Comparison of ENCODE assay signal across 8 cellular contexts in the genomic region with DNA sequence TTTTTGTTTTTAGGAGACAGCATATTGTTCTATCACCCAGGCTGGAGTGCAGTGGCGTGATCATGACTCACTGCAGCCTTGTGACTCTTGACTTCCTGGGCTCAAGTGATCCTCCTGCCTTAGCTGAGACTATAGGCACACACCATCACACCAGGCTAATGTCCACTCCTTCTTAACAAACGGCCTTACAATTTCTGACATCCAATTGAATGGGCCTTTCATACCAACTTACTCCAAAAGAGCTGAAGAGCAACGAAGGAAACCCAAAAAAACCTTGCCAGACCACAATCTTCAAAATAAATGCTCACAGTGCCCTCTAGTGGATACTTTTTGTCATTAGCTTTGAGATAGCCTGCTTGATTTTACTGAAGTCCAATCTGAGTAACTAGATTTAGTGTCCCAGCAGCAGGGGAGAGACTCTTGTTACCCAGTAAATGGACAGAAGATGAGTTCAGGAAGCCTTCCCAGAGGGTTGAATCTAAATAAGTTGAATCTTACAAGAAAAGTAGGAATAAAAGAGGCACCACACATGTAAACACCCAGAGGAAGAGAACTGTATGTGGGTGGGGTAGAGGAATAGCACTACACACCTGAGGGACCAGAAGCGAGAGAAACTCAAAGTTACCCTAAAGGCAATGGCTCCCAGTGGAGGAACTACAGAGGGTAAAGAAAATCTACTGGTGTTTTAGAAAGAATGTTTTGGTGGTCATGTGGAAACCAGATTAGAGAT. TPM values are rescaled to one million over a fixed set of nuclear protein-coding genes. Genes with fewer than 3 reads are reported as not detected.
DNase-seq lines count a peak whose midpoint lies in the region; ATAC-seq and TF ChIP-seq lines count a peak whose summit lies in the region.

No MANE protein-coding gene starts in this region.

- H3K27me3 ChIP-seq in GM23338 (ENCODE audit: insufficient read depth) (no peaks in the 10 kb centered on the region), KMS-11 (ENCODE audit: insufficient read depth, low read depth) (no peaks in the 10 kb centered on the region), skeletal muscle tissue (ENCODE audit: control insufficient read depth in 3 of 3, insufficient read depth in 3 of 3, low read length in 3 of 3) (no peaks in the 10 kb centered on the region)

- H3K4me2 ChIP-seq in GM23338 = no peak overlapping the region
- H3K4me2 ChIP-seq in KMS-11 = no peak overlapping the region

- H3K4me3 Mint-ChIP-seq in GM23338 = no peak overlapping the region

- TF ChIP-seq CTCF in GM23338 (conservative IDR thresholded peaks at IDR 0.05; ENCODE audit: low read depth in 2 of 2) (peak; percentile 82 to 90), KMS-11 (conservative IDR thresholded peaks at IDR 0.05; ENCODE audit: low read depth, low read length) (peak; percentile 92), astrocyte of the cerebellum (IDR thresholded peaks at IDR 0.05; ENCODE audit: low read depth, low read length, missing control alignments) (peak; percentile 63)

- DNase-seq in activated gamma-delta T cell treated with Interleukin-2 at 50 U/mL for 16 hours (peak; percentile 14), activated gamma-delta T cell (lab: John Stamatoyannopoulos, UW) (no peak), GM23338 (ENCODE audit: low spot score) (peak; percentile 89), OCI-M2 (lab: John Stamatoyannopoulos, UW; ENCODE audit: unreplicated experiment) (peak; percentile 7), astrocyte of the cerebellum (ENCODE audit: low read depth) (peak; percentile 68), hippocampal formation (lab: John Stamatoyannopoulos, UW) (peak; percentile 8 to 36)

- no peak overlapping the region for H3K9ac ChIP-seq in KMS-11
- H3K9ac ChIP-seq in skeletal muscle tissue (ENCODE audit: low read depth in 1 of 3, low read length in 3 of 3) = no peak overlapping the region

- H3K4me1 Mint-ChIP-seq in GM23338 = peaks cover 7% of the 10 kb centered on the region; the same call in 1 of the 3 replicates

- H2AFZ ChIP-seq in GM23338 (no peak overlapping the region), KMS-11 (ENCODE audit: low read depth) (no peak overlapping the region)

- no peaks in the 10 kb centered on the region for H3K27me3 Mint-ChIP-seq in GM23338 (ENCODE audit: insufficient read depth, low read depth, poor library complexity)

- peak; percentile 73 for ATAC-seq in GM23338

- H3K9me3 Mint-ChIP-seq in GM23338 = no peaks in the 10 kb centered on the region

- no peaks in the 10 kb centered on the region for H3F3A ChIP-seq in GM23338 (replicated peaks; ENCODE audit: low read depth)

- in situ Hi-C loops in astrocyte of the cerebellum (cut with HindIII; ENCODE audit: low sequenced_read_pairs) = no loop called here

- H3K9me2 ChIP-seq in GM23338 (ENCODE audit: insufficient read depth) = no peaks in the 10 kb centered on the region

- H3K27ac Mint-ChIP-seq in GM23338 = no peak overlapping the region

- H4K20me1 ChIP-seq in GM23338 (replicated peaks; ENCODE audit: insufficient read depth) = 0 out of 2 replicates have a peak, but pooled peaks cover 3% of the 10 kb centered on the region
- peaks cover 5% of the 10 kb centered on the region; the same call in 1 of the 2 replicates for H4K20me1 ChIP-seq in KMS-11 (ENCODE audit: insufficient read depth)

- peaks cover 53% of the 10 kb centered on the region for H3K36me3 Mint-ChIP-seq in GM23338 (ENCODE audit: low read depth)

- H3K79me2 ChIP-seq in GM23338 (replicated peaks; ENCODE audit: insufficient read depth) (peaks cover 40% of the 10 kb centered on the region), KMS-11 (ENCODE audit: insufficient read depth, low read depth) (peaks cover 35% of the 10 kb centered on the region)

- H3K27ac ChIP-seq in GM23338 (ENCODE audit: low read depth) = no peak overlapping the region
- no peak overlapping the region for H3K27ac ChIP-seq in KMS-11
- peak overlapping the region; percentile 29 for H3K27ac ChIP-seq in skeletal muscle tissue (ENCODE audit: low read depth, low read length)

- H3K36me3 ChIP-seq in GM23338 (ENCODE audit: insufficient read depth) (peaks cover 5% of the 10 kb centered on the region; the same call in 1 of the 2 replicates), KMS-11 (ENCODE audit: insufficient read depth) (peaks cover 15% of the 10 kb centered on the region; the same call in 1 of the 2 replicates), skeletal muscle tissue (ENCODE audit: control insufficient read depth in 3 of 3, insufficient read depth in 3 of 3, low read length in 3 of 3) (peaks cover 4 to 38% (median 35%) of the 10 kb centered on the region in 3 donors)

- no peaks in the 10 kb centered on the region for H3K9me3 ChIP-seq in skeletal muscle tissue (ENCODE audit: control insufficient read depth in 3 of 3, low read length in 3 of 3)

- no peaks in the 10 kb centered on the region for H3K4me1 ChIP-seq in GM23338 (ENCODE audit: insufficient read depth)
- peaks cover 16% of the 10 kb centered on the region for H3K4me1 ChIP-seq in KMS-11 (ENCODE audit: low read depth, poor library complexity, severe bottlenecking)
- peaks cover 18 to 36% (median 25%) of the 10 kb centered on the region in 3 donors for H3K4me1 ChIP-seq in skeletal muscle tissue (ENCODE audit: control insufficient read depth in 3 of 3, insufficient read depth in 3 of 3, low read length in 3 of 3)

- H3K4me3 ChIP-seq in GM23338 = no peak overlapping the region
- no peak overlapping the region for H3K4me3 ChIP-seq in KMS-11 (IDR thresholded peaks at IDR 0.05; ENCODE audit: insufficient read depth, low read depth, low read length)
- H3K4me3 ChIP-seq in astrocyte of the cerebellum (ENCODE audit: low read depth, low read length) = no peak overlapping the region
- peak overlapping the region in 1 of 3 donors; percentile 24 for H3K4me3 ChIP-seq in skeletal muscle tissue (ENCODE audit: low read length in 3 of 3)

TF ChIP-seq in GM23338, 12 proteins besides CTCF, POLR2A, EP300 and RAD21 (continues in another document):
- TF ChIP-seq CREB1 (CRISPR knock-in tag; IDR thresholded peaks at IDR 0.05; ENCODE audit: low read depth) (no peak), POLR2AphosphoS5 (IDR thresholded peaks at IDR 0.05; ENCODE audit: low read depth) (no peak), ZNF462 (CRISPR knock-in tag; IDR thresholded peaks at IDR 0.05) (no peak), ZNF114 (CRISPR knock-in tag; IDR thresholded peaks at IDR 0.05) (no peak), STAT1 (IDR thresholded peaks at IDR 0.05; ENCODE audit: unreplicated experiment) (no peak), EZH2 (IDR thresholded peaks at IDR 0.05; ENCODE audit: low read depth, unreplicated experiment) (no peak)

RNA-seq across cellular contexts. Expression of gene ZNF622, which starts 9.3 kb away (rescaled TPM):
- total RNA-seq in GM23338 (2014; rRNA removed; shearing (Covaris generic)) = 26.8 and 30.7 TPM in 2 replicates
- 18.8 and 20.1 TPM in 2 replicates for polyA plus RNA-seq in GM23338 (2016; fragmentation: Nextera tagmentation; extraction: Ambion mirVana)
- 28.2 TPM for total RNA-seq in skeletal muscle tissue
